Comparison of ENCODE assay signal across 1 cellular context in genomic region chr6:105072799-105073199, GRCh38.
A peak's percentile ranks its signal among the peaks of the same experiment; 100 is the strongest.
TF ChIP-seq lines count a peak whose summit lies in the region.

No MANE protein-coding gene starts in this region.

TF ChIP-seq in K562, 482 proteins besides CTCF, POLR2A, EP300 and RAD21 (continued from another document):
- TF ChIP-seq HNRNPK (IDR thresholded peaks at IDR 0.05; ENCODE audit: low read depth, low read length, poor library complexity, severe bottlenecking) (no peak), JUND (IDR thresholded peaks at IDR 0.05; ENCODE audit: borderline replicate concordance, low read depth, low read length) (peak; percentile 29; the same call in 1 of the 2 replicates), JUND (tag; IDR thresholded peaks at IDR 0.05; ENCODE audit: borderline replicate concordance, low read depth, low read length) (no peak), DPF2 (IDR thresholded peaks at IDR 0.05) (no peak), FOSL1 (tag; conservative IDR thresholded peaks at IDR 0.05) (peak; percentile 55), PTTG1 (tag; IDR thresholded peaks at IDR 0.05; ENCODE audit: low read depth) (no peak), HMBOX1 (IDR thresholded peaks at IDR 0.05) (peak; percentile 74)
TF ChIP-seq in K562: peak in this region for 5.
